15 cellular contexts compared by ENCODE assay signal in the genomic region with DNA sequence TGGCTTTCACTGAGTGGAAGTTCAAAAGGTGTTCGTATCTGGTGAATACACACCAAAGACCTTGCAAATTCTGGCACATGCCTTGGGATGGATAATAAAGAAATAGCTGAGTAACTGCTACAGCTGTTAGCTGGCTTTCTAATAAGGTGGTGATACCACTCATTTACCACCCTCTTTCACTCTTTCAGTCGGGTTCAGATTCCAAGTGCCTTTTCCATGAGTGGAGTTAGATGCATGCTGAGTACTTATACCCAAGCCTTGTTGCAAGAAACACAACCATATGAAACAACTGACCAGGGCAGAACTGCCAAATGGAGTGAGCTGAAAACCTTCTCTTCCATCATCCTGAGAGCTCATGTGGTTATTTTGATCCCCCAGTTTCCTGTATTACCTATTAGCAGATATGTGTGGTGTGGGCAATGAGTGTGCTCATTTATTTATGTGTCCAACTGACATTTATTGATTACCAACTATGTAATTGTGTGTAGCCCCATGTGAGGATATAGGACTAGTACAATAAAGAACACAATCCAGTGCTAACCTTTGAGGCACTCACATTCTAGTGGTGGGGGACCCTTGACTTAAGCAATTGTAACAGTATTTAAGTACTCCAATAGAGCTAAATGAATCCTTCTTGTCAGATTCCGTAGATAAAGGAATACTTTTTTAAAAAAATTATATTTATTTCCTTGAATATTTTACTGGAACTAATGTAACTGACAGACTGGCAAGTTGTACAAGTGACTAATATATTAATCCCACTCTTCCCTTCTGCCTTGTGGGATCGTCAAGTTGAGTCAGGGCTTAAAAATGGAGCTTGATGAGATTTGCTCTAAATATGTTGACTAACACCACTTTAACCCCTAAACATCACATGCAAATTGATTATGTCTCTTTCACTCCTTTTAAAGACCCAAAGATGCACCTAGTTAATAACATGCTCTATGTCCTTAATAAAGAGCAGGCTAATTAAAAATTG.
DNase-seq lines count a peak whose midpoint lies in the region; ATAC-seq and TF ChIP-seq lines count a peak whose summit lies in the region.
"Had no signal": no experiment of that assay in that cellular context is flagged by ENCODE, and none has a peak within 500 bp of the region (broad histone marks: within the 10 kb centered on the region; RNA-seq: fewer than 3 reads in every experiment).

No MANE protein-coding gene starts in this region.

- H3K4me3 Mint-ChIP-seq in activated naive CD8-positive, alpha-beta T cell: no peak overlapping the region
- H3K4me3 Mint-ChIP-seq in activated naive CD8-positive, alpha-beta T cell treated with anti-CD3 and anti-CD28 coated beads, Interleukin-2, amount 50 U/mL, for 24 hours: no peak overlapping the region
- no peak overlapping the region for H3K4me3 Mint-ChIP-seq in activated CD8-positive, alpha-beta T cell treated with anti-CD3 and anti-CD28 coated beads for 36 hours
- H3K4me3 Mint-ChIP-seq in endodermal cell: no peak overlapping the region

- H3K9me3 ChIP-seq in endodermal cell (ENCODE audit: control insufficient read depth, low read length): no peaks in the 10 kb centered on the region
- H3K9me3 ChIP-seq: colonic mucosa, tibial nerve had no signal

- intact Hi-C loops in activated CD8-positive, alpha-beta T cell treated with anti-CD3 and anti-CD28 coated beads for 36 hours (cut with micrococcal nuclease): no loop called here

- no peak overlapping the region for H3K9ac ChIP-seq in endodermal cell (ENCODE audit: extremely low read depth, low read length, poor library complexity, severe bottlenecking)

- no peak for TF ChIP-seq CTCF in activated CD8-positive, alpha-beta T cell treated with anti-CD3 and anti-CD28 coated beads for 36 hours (IDR thresholded peaks at IDR 0.05)
- TF ChIP-seq CTCF in endodermal cell (conservative IDR thresholded peaks at IDR 0.05): no peak

- peaks cover 4% of the 10 kb centered on the region for H3K9me3 Mint-ChIP-seq in activated naive CD8-positive, alpha-beta T cell (ENCODE audit: low read depth)
- no peaks in the 10 kb centered on the region for H3K9me3 Mint-ChIP-seq in activated naive CD8-positive, alpha-beta T cell treated with anti-CD3 and anti-CD28 coated beads, Interleukin-2, amount 50 U/mL, for 24 hours
- peaks cover 9% of the 10 kb centered on the region for H3K9me3 Mint-ChIP-seq in activated CD8-positive, alpha-beta T cell treated with anti-CD3 and anti-CD28 coated beads for 36 hours
- no peaks in the 10 kb centered on the region for H3K9me3 Mint-ChIP-seq in endodermal cell

- H3K4me3 ChIP-seq in endodermal cell (ENCODE audit: low read length): no peak overlapping the region
- H3K4me3 ChIP-seq: colonic mucosa, tibial nerve had no signal

- H3K36me3 Mint-ChIP-seq in activated naive CD8-positive, alpha-beta T cell: peaks cover 19% of the 10 kb centered on the region
- peaks cover 53% of the 10 kb centered on the region for H3K36me3 Mint-ChIP-seq in activated naive CD8-positive, alpha-beta T cell treated with anti-CD3 and anti-CD28 coated beads, Interleukin-2, amount 50 U/mL, for 24 hours (ENCODE audit: low read depth)
- peaks cover 71% of the 10 kb centered on the region for H3K36me3 Mint-ChIP-seq in activated CD8-positive, alpha-beta T cell treated with anti-CD3 and anti-CD28 coated beads for 36 hours (ENCODE audit: low read depth)
- no peaks in the 10 kb centered on the region for H3K36me3 Mint-ChIP-seq in endodermal cell (ENCODE audit: low read depth)

- 94% methylated on average over 3 of the region's 4 CpGs; no CpG with 5 or more reads in 1 of the 2 experiments for WGBS in endodermal cell (ENCODE audit: insufficient coverage in 1 of 2, insufficient read length in 1 of 2), 2 experiments

- no peak for ATAC-seq in activated naive CD8-positive, alpha-beta T cell treated with anti-CD3 and anti-CD28 coated beads, Interleukin-2, amount 50 U/mL, for 24 hours
- ATAC-seq in activated CD8-positive, alpha-beta T cell treated with anti-CD3 and anti-CD28 coated beads for 36 hours: no peak
- no peak for ATAC-seq in GM18870 (IDR thresholded peaks at IDR 0.05; ENCODE audit: unreplicated experiment)

- H3K4me1 Mint-ChIP-seq in activated naive CD8-positive, alpha-beta T cell (ENCODE audit: low read depth): peaks cover 40% of the 10 kb centered on the region
- peaks cover 81% of the 10 kb centered on the region for H3K4me1 Mint-ChIP-seq in activated naive CD8-positive, alpha-beta T cell treated with anti-CD3 and anti-CD28 coated beads, Interleukin-2, amount 50 U/mL, for 24 hours
- H3K4me1 Mint-ChIP-seq in activated CD8-positive, alpha-beta T cell treated with anti-CD3 and anti-CD28 coated beads for 36 hours (ENCODE audit: low read depth): peaks cover 67% of the 10 kb centered on the region
- peaks cover 36% of the 10 kb centered on the region for H3K4me1 Mint-ChIP-seq in endodermal cell

- no peak for DNase-seq in activated naive CD8-positive, alpha-beta T cell treated with anti-CD3 and anti-CD28 coated beads, Interleukin-2, amount 50 U/mL, for 24 hours
- no peak for DNase-seq in activated CD8-positive, alpha-beta T cell treated with anti-CD3 and anti-CD28 coated beads for 36 hours
- peak; percentile 36 for DNase-seq in hepatic stellate cell (ENCODE audit: low spot score)
- no peak for DNase-seq in NCI-H2227 (lab: John Stamatoyannopoulos, UW; ENCODE audit: unreplicated experiment)
- DNase-seq in endodermal cell: no peak
- no peak for DNase-seq in NCI-H524 (lab: John Stamatoyannopoulos, UW)
- DNase-seq: activated CD4-positive, alpha-beta T cell treated with anti-CD3 and anti-CD28 coated beads for 1 hour; activated effector memory CD4-positive, alpha-beta T cell treated with anti-CD3 and anti-CD28 coated beads, Interleukin-2, amount 50 U/mL, for 16 hours; colonic mucosa; midbrain; NCI-H1092; NCI-H748 treated with DMSO at 0.1 percent for 48 hours had no signal

- H3K27ac ChIP-seq in endodermal cell (ENCODE audit: low read depth, low read length): no peak overlapping the region
- H3K27ac ChIP-seq: colonic mucosa, tibial nerve had no signal

- no peaks in the 10 kb centered on the region for H3K36me3 ChIP-seq in endodermal cell (ENCODE audit: control insufficient read depth, insufficient read depth, low read length)
- H3K36me3 ChIP-seq: colonic mucosa, tibial nerve had no signal

- POLR2A ChIA-PET in activated CD8-positive, alpha-beta T cell treated with anti-CD3 and anti-CD28 coated beads for 36 hours (lab: Charles Lee): interaction anchor here (0.9 to 1.6 kb wide), 2 partner anchors 11 to 34 kb away, joined by 3 to 5 read pairs; no protein-coding TSS in a partner anchor

- peak overlapping the region; percentile 41 for H3K27ac Mint-ChIP-seq in activated naive CD8-positive, alpha-beta T cell
- no peak overlapping the region for H3K27ac Mint-ChIP-seq in activated naive CD8-positive, alpha-beta T cell treated with anti-CD3 and anti-CD28 coated beads, Interleukin-2, amount 50 U/mL, for 24 hours
- H3K27ac Mint-ChIP-seq in activated CD8-positive, alpha-beta T cell treated with anti-CD3 and anti-CD28 coated beads for 36 hours: peak overlapping the region; percentile 40
- H3K27ac Mint-ChIP-seq in endodermal cell: no peak overlapping the region

- H3K4me1 ChIP-seq in endodermal cell (ENCODE audit: control insufficient read depth, insufficient read depth, low read length): peaks cover 26% of the 10 kb centered on the region
- H3K4me1 ChIP-seq: colonic mucosa had no signal

- no peaks in the 10 kb centered on the region for H3K27me3 Mint-ChIP-seq in activated naive CD8-positive, alpha-beta T cell
- no peaks in the 10 kb centered on the region for H3K27me3 Mint-ChIP-seq in activated naive CD8-positive, alpha-beta T cell treated with anti-CD3 and anti-CD28 coated beads, Interleukin-2, amount 50 U/mL, for 24 hours
- no peaks in the 10 kb centered on the region for H3K27me3 Mint-ChIP-seq in activated CD8-positive, alpha-beta T cell treated with anti-CD3 and anti-CD28 coated beads for 36 hours
- H3K27me3 Mint-ChIP-seq in endodermal cell (ENCODE audit: insufficient read depth): no peaks in the 10 kb centered on the region

- CTCF ChIA-PET in activated CD8-positive, alpha-beta T cell treated with anti-CD3 and anti-CD28 coated beads for 36 hours (lab: Charles Lee): interaction anchor here (0.9 to 2.3 kb wide), 7 partner anchors 9 to 219 kb away, joined by 3 to 13 read pairs (median 3); no protein-coding TSS in a partner anchor

- H3K27me3 ChIP-seq in endodermal cell (ENCODE audit: control insufficient read depth, insufficient read depth, low read length, poor library complexity, severe bottlenecking): no peaks in the 10 kb centered on the region
- H3K27me3 ChIP-seq: colonic mucosa, tibial nerve had no signal

Comparison
In these comparisons a context has a peak if more than half of its experiments do, and no peak if none do; other contexts are left out.
1. H3K27ac Mint-ChIP-seq: peak in activated naive CD8-positive, alpha-beta T cell (single experiment) and activated CD8-positive, alpha-beta T cell treated with anti-CD3 and anti-CD28 coated beads for 36 hours (single experiment); none in activated naive CD8-positive, alpha-beta T cell treated with anti-CD3 and anti-CD28 coated beads, Interleukin-2, amount 50 U/mL, for 24 hours (single experiment) and endodermal cell (single experiment).